ENCODE assay signal across 8 cellular contexts in genomic region chr13:76667551-76667950, GRCh38.
DNase-seq lines count a peak whose midpoint lies in the region; ATAC-seq and TF ChIP-seq lines count a peak whose summit lies in the region.

No MANE protein-coding gene starts in this region.

- in situ Hi-C loops in GM13976 (cut with MboI; ENCODE audit: low sequenced_read_pairs, unreplicated experiment), result no loop called here

- H3K4me3 ChIP-seq in left lung, result no peak overlapping the region

- peaks cover 0 to 25% of the 10 kb centered on the region in 2 donors for H3K4me1 ChIP-seq in left lung

- TF ChIP-seq CTCF in VCaP (conservative IDR thresholded peaks at IDR 0.05), result peak; percentile 28; the same call in 1 of the 2 replicates
- TF ChIP-seq CTCF in left lung (IDR thresholded peaks at IDR 0.05), result no peak
- no peak for TF ChIP-seq CTCF in GM13976 (IDR thresholded peaks at IDR 0.05; ENCODE audit: borderline replicate concordance, control extremely low read depth, extremely low read depth, insufficient read depth, missing control alignments)

- no peaks in the 10 kb centered on the region for H3K36me3 ChIP-seq in left lung

- H3K9me3 ChIP-seq in left lung, result no peaks in the 10 kb centered on the region

- H3K27me3 ChIP-seq in left lung, result no peaks in the 10 kb centered on the region

- intact Hi-C loops in left lung (cut with DNase I), result loop anchor here in 1 of 2 donors (5.0 kb wide), 1 partner anchor 220 kb away; the partner anchor contains the start of gene KCTD12

- H3K27ac ChIP-seq in VCaP, result no peak overlapping the region
- no peak overlapping the region for H3K27ac ChIP-seq in left lung

- peak; percentile 25 for DNase-seq in Ammon's horn (ENCODE audit: low spot score)
- DNase-seq in left lung, result no peak
- DNase-seq in GM13976 (ENCODE audit: low spot score), result no peak
- no peak for DNase-seq in DMS79 (lab: John Stamatoyannopoulos, UW)
- DNase-seq in SHP77 treated with DMSO at 0.1 percent for 48 hours (lab: John Stamatoyannopoulos, UW), result no peak

- ATAC-seq in HG02852 (IDR thresholded peaks at IDR 0.05; ENCODE audit: unreplicated experiment) (peak; percentile 53), left lung (peak; percentile 60), HG02840 (IDR thresholded peaks at IDR 0.05; ENCODE audit: low FRiP score, unreplicated experiment) (no peak)
